In genomic region chr12:6778571-6779550, GRCh38 we compare ENCODE assay signal across 1 cellular context.
A peak's percentile ranks its signal among the peaks of the same experiment; 100 is the strongest.
TF ChIP-seq lines count a peak whose summit lies in the region.

No MANE protein-coding gene starts in this region.

TF ChIP-seq in HepG2, 621 proteins besides CTCF, POLR2A, EP300 and RAD21 (continued from another document and continues in another):
- no peak for TF ChIP-seq LBX2 (CRISPR knock-in tag; IDR thresholded peaks at IDR 0.05; ENCODE audit: borderline replicate concordance)
- TF ChIP-seq ZFX (CRISPR knock-in tag; IDR thresholded peaks at IDR 0.05; ENCODE audit: low read depth): peak; percentile 80
- TF ChIP-seq SMYD3 (CRISPR knock-in tag; IDR thresholded peaks at IDR 0.05): no peak; the same call in 1 of the 2 replicates
- 0 out of 2 replicates have a peak, but pooled peaks have one; percentile 29 for TF ChIP-seq ZNF552 (CRISPR knock-in tag; IDR thresholded peaks at IDR 0.05; ENCODE audit: borderline replicate concordance)
- TF ChIP-seq MTERF4 (CRISPR knock-in tag; IDR thresholded peaks at IDR 0.05): no peak
- no peak for TF ChIP-seq IRF1 (CRISPR knock-in tag; IDR thresholded peaks at IDR 0.05; ENCODE audit: low read depth)
- TF ChIP-seq ZNF775 (CRISPR knock-in tag; IDR thresholded peaks at IDR 0.05; ENCODE audit: borderline replicate concordance): no peak
- TF ChIP-seq ZNF446 (CRISPR knock-in tag; IDR thresholded peaks at IDR 0.05): no peak
- TF ChIP-seq ZNF142 (CRISPR knock-in tag; IDR thresholded peaks at IDR 0.05): no peak
- peak; percentile 82; the same call in 1 of the 2 replicates for TF ChIP-seq ZNF614 (CRISPR knock-in tag; IDR thresholded peaks at IDR 0.05; ENCODE audit: borderline replicate concordance)
- TF ChIP-seq TAF15 (IDR thresholded peaks at IDR 0.05; ENCODE audit: low read depth, low read length, poor library complexity, severe bottlenecking): peak; percentile 43
- no peak for TF ChIP-seq FOXP4 (CRISPR knock-in tag; IDR thresholded peaks at IDR 0.05)
- TF ChIP-seq KLF15 (CRISPR knock-in tag; IDR thresholded peaks at IDR 0.05; ENCODE audit: borderline replicate concordance): no peak
- TF ChIP-seq CBX1 (IDR thresholded peaks at IDR 0.05; ENCODE audit: low read depth): no peak
- TF ChIP-seq STAT5B (CRISPR knock-in tag; IDR thresholded peaks at IDR 0.05): no peak
- no peak for TF ChIP-seq E2F5 (CRISPR knock-in tag; conservative IDR thresholded peaks at IDR 0.05)
- TF ChIP-seq ZMYM4 (CRISPR knock-in tag; IDR thresholded peaks at IDR 0.05): peak; percentile 52
- TF ChIP-seq KAT7 (CRISPR knock-in tag; IDR thresholded peaks at IDR 0.05; ENCODE audit: borderline replicate concordance): no peak
- no peak for TF ChIP-seq ZNF850 (CRISPR knock-in tag; conservative IDR thresholded peaks at IDR 0.05)
- no peak for TF ChIP-seq RFX5 (IDR thresholded peaks at IDR 0.05; ENCODE audit: low read depth, low read length)
- TF ChIP-seq PBX3 (CRISPR knock-in tag; IDR thresholded peaks at IDR 0.05; ENCODE audit: borderline replicate concordance): no peak
- no peak for TF ChIP-seq TOPORS (CRISPR knock-in tag; IDR thresholded peaks at IDR 0.05)
- TF ChIP-seq THRA (CRISPR knock-in tag; IDR thresholded peaks at IDR 0.05; ENCODE audit: borderline replicate concordance): peak; percentile 68; the same call in 1 of the 2 replicates
- 0 out of 2 replicates have a peak, but pooled peaks have one; percentile 51 for TF ChIP-seq KMT2B (CRISPR knock-in tag; IDR thresholded peaks at IDR 0.05)
- TF ChIP-seq ZBTB2 (CRISPR knock-in tag; IDR thresholded peaks at IDR 0.05; ENCODE audit: low read depth): no peak
- TF ChIP-seq SP140L (CRISPR knock-in tag; IDR thresholded peaks at IDR 0.05; ENCODE audit: borderline replicate concordance): no peak
- peak; percentile 55; the same call in 1 of the 2 replicates for TF ChIP-seq ZBTB25 (CRISPR knock-in tag; IDR thresholded peaks at IDR 0.05)
- TF ChIP-seq KDM1A (CRISPR knock-in tag; IDR thresholded peaks at IDR 0.05): no peak
- no peak for TF ChIP-seq ZSCAN12 (CRISPR knock-in tag; IDR thresholded peaks at IDR 0.05)
- TF ChIP-seq PHB2 (IDR thresholded peaks at IDR 0.05; ENCODE audit: partially characterized antibody): no peak
- peak; percentile 69 for TF ChIP-seq ZNF274 (CRISPR knock-in tag; IDR thresholded peaks at IDR 0.05)
- TF ChIP-seq TFE3 (CRISPR knock-in tag; IDR thresholded peaks at IDR 0.05): 0 out of 2 replicates have a peak, but pooled peaks have one; percentile 34
- TF ChIP-seq ZNF776 (CRISPR knock-in tag; IDR thresholded peaks at IDR 0.05): peak; percentile 64; the same call in 1 of the 2 replicates
- TF ChIP-seq TAF1 (CRISPR knock-in tag; IDR thresholded peaks at IDR 0.05): no peak
- TF ChIP-seq XBP1 (CRISPR knock-in tag; IDR thresholded peaks at IDR 0.05): no peak
- TF ChIP-seq ZMYM3 (CRISPR knock-in tag; IDR thresholded peaks at IDR 0.05): peak; percentile 56; the same call in 1 of the 2 replicates
- peak; percentile 24; the same call in 1 of the 2 replicates for TF ChIP-seq ZFY (CRISPR knock-in tag; IDR thresholded peaks at IDR 0.05)
- TF ChIP-seq ZNF253 (CRISPR knock-in tag; IDR thresholded peaks at IDR 0.05; ENCODE audit: borderline replicate concordance): 0 out of 2 replicates have a peak, but pooled peaks have one; percentile 37
- TF ChIP-seq ZNF430 (CRISPR knock-in tag; IDR thresholded peaks at IDR 0.05): no peak
- TF ChIP-seq CREB1 (IDR thresholded peaks at IDR 0.05): 0 out of 2 replicates have a peak, but pooled peaks have one; percentile 6
- TF ChIP-seq CREB1 (CRISPR knock-in tag; IDR thresholded peaks at IDR 0.05): 0 out of 2 replicates have a peak, but pooled peaks have one; percentile 15
- no peak for TF ChIP-seq CEBPG (CRISPR knock-in tag; IDR thresholded peaks at IDR 0.05)
- no peak for TF ChIP-seq ATAD3A (CRISPR knock-in tag; IDR thresholded peaks at IDR 0.05)
- peak; percentile 87 for TF ChIP-seq SMC3 (IDR thresholded peaks at IDR 0.05; ENCODE audit: low read length)
